ENCODE assay signal across 8 cellular contexts in the genomic region with DNA sequence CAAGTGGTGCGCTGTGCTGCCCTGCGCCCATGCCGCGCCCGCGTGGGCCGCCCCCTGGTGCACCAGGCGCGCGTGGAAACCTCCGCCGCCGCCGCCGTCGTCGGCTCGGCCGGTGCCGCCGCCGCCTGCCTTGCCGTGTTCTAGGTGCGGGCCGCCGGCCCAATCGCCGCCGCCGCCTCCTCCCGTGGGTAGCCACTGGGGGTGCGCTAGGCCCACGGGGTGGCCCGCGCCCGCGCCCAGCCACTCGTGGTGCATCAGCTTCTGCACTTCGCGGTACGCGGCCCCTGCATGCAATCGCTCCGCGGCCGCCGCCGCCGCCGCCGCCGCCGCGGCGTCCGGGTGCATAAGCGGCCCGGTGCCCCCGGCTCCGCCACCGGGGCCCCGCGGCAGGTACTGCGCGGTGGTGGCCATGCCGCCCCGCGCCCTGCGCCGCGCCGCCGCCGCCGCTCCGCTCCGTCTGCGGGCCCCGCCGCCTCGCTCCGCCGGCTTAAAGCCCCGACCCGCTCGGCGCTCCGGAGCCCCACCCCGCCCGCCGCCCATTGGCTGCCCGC. TPM values are rescaled to one million over a fixed set of nuclear protein-coding genes. Genes with fewer than 3 reads are reported as not detected.
A peak's percentile ranks its signal among the peaks of the same experiment; 100 is the strongest.
DNase-seq lines count a peak whose midpoint lies in the region; ATAC-seq, FAIRE-seq and TF ChIP-seq lines count a peak whose summit lies in the region.

A gene (minus strand): TSS at position 461 of the 551 bp plus-strand sequence. CDS start 50 bp downstream, at position 411.

- peak within 1 kb of the TSS; percentile 79 for H3K4me3 Mint-ChIP-seq in CD8-positive, alpha-beta T cell
- peak within 1 kb of the TSS; percentile 70 for H3K4me3 Mint-ChIP-seq in T-helper 1 cell treated with Interleukin-12 subunit alpha and Interleukin-12 subunit beta and Interleukin-4 antibody, amounts not matched to agents 30 μg/mL and 1 μg/mL, for 36 hours

- peaks cover 6% of the 10 kb centered on the region for H3K4me1 Mint-ChIP-seq in CD8-positive, alpha-beta T cell (ENCODE audit: low read depth)
- no peaks in the 10 kb centered on the region for H3K4me1 Mint-ChIP-seq in T-helper 1 cell treated with Interleukin-12 subunit alpha and Interleukin-12 subunit beta and Interleukin-4 antibody, amounts not matched to agents 30 μg/mL and 1 μg/mL, for 36 hours (ENCODE audit: low read depth)

- peaks cover 30% of the 10 kb centered on the region for H3K27me3 ChIP-seq in CD8-positive, alpha-beta T cell (ENCODE audit: insufficient read depth, low read length)

- H3K27me3 Mint-ChIP-seq in CD8-positive, alpha-beta T cell (ENCODE audit: low read depth): peaks cover 28% of the 10 kb centered on the region
- peaks cover 61% of the 10 kb centered on the region for H3K27me3 Mint-ChIP-seq in T-helper 1 cell treated with Interleukin-12 subunit alpha and Interleukin-12 subunit beta and Interleukin-4 antibody, amounts not matched to agents 30 μg/mL and 1 μg/mL, for 36 hours (ENCODE audit: low read depth)

- no peaks in the 10 kb centered on the region for H3K9me3 Mint-ChIP-seq in CD8-positive, alpha-beta T cell
- no peaks in the 10 kb centered on the region for H3K9me3 Mint-ChIP-seq in T-helper 1 cell treated with Interleukin-12 subunit alpha and Interleukin-12 subunit beta and Interleukin-4 antibody, amounts not matched to agents 30 μg/mL and 1 μg/mL, for 36 hours

- intact Hi-C loops in CD8-positive, alpha-beta T cell (cut with DNase I, micrococcal nuclease): no loop called here
- intact Hi-C loops in sciatic nerve (cut with DNase I): no loop called here

- no peak within 1 kb of the TSS for H3K27ac ChIP-seq in CD8-positive, alpha-beta T cell (ENCODE audit: low read depth, low read length)

- no peaks in the 10 kb centered on the region for H3K36me3 Mint-ChIP-seq in CD8-positive, alpha-beta T cell
- H3K36me3 Mint-ChIP-seq in T-helper 1 cell treated with Interleukin-12 subunit alpha and Interleukin-12 subunit beta and Interleukin-4 antibody, amounts not matched to agents 30 μg/mL and 1 μg/mL, for 36 hours (ENCODE audit: low read depth): no peaks in the 10 kb centered on the region

- CTCF ChIA-PET in CD8-positive, alpha-beta T cell (lab: Charles Lee): interaction anchor here (1.5 kb wide), 1 partner anchor 20 kb away, joined by 3 read pairs; no protein-coding TSS in a partner anchor

- H3K4me1 ChIP-seq in CD8-positive, alpha-beta T cell (ENCODE audit: insufficient read depth, low read length): peaks cover 16% of the 10 kb centered on the region

- no peaks in the 10 kb centered on the region for H3K9me3 ChIP-seq in CD8-positive, alpha-beta T cell (ENCODE audit: low read length)

- no peak for FAIRE-seq in H54 (lab: Jason Lieb, UNC)

- in situ Hi-C loops in GM13977 (cut with MboI; ENCODE audit: low pct_unique_long_range_greater_than_20kb, low sequenced_read_pairs, unreplicated experiment): loop anchor here (25.0 kb wide), 1 partner anchor 791 kb away; no protein-coding TSS in a partner anchor

- peak in 1 of 7 experiments; percentile 22 for DNase-seq in CD8-positive, alpha-beta T cell
- DNase-seq in H54 (ENCODE audit: insufficient read length, low spot score): no peak
- no peak for DNase-seq in fibroblast of mammary gland (ENCODE audit: low read depth)
- no peak for DNase-seq in sciatic nerve (ENCODE audit: low spot score)
- DNase-seq in COR-L47 (lab: John Stamatoyannopoulos, UW): no peak
- DNase-seq in GM13977 (ENCODE audit: low spot score): no peak

- POLR2A ChIA-PET in CD8-positive, alpha-beta T cell (lab: Charles Lee): interaction anchor here (0.6 kb wide), 1 partner anchor 19 kb away, joined by 3 read pairs; no protein-coding TSS in a partner anchor

- peak; percentile 14; the same call in 1 of the 2 replicates for TF ChIP-seq POLR2A in H54 (IDR thresholded peaks at IDR 0.05; ENCODE audit: low read depth, low read length)

- TF ChIP-seq CTCF in CD8-positive, alpha-beta T cell (IDR thresholded peaks at IDR 0.05): no peak
- TF ChIP-seq CTCF in fibroblast of mammary gland (conservative IDR thresholded peaks at IDR 0.05; ENCODE audit: control insufficient read depth, insufficient read depth, low read depth, low read length) (no peak), GM13977 (IDR thresholded peaks at IDR 0.05; ENCODE audit: extremely low read depth, insufficient read depth, missing control alignments) (no peak)

- peak within 1 kb of the TSS; percentile 39 for H3K4me3 ChIP-seq in CD8-positive, alpha-beta T cell (ENCODE audit: low read depth, low read length)
- H3K4me3 ChIP-seq in fibroblast of mammary gland (ENCODE audit: control insufficient read depth, low read depth, low read length): peak within 1 kb of the TSS; percentile 33

- peak; percentile 13 for ATAC-seq in CD8-positive, alpha-beta T cell
- ATAC-seq in sciatic nerve (no peak), HG03378 (IDR thresholded peaks at IDR 0.05; ENCODE audit: unreplicated experiment) (no peak)

- no peak within 1 kb of the TSS for H3K27ac Mint-ChIP-seq in CD8-positive, alpha-beta T cell
- H3K27ac Mint-ChIP-seq in T-helper 1 cell treated with Interleukin-12 subunit alpha and Interleukin-12 subunit beta and Interleukin-4 antibody, amounts not matched to agents 30 μg/mL and 1 μg/mL, for 36 hours: no peak within 1 kb of the TSS

- H3K36me3 ChIP-seq in CD8-positive, alpha-beta T cell (ENCODE audit: insufficient read depth, low read length): no peaks in the 10 kb centered on the region

RNA-seq across cellular contexts. Expression of the gene that starts here (rescaled TPM):
- total RNA-seq in CD8-positive, alpha-beta T cell: 1 to 10 TPM; 1.0 to 1.1 TPM
- total RNA-seq in sciatic nerve: 19.1 TPM
